ENCODE assay signal across 20 cellular contexts in genomic region chr2:235727891-235728380, GRCh38.
"Had no signal": no experiment of that assay in that cellular context is flagged by ENCODE, and none has a peak within 500 bp of the region (broad histone marks: within the 10 kb centered on the region; RNA-seq: fewer than 3 reads in every experiment).

No MANE protein-coding gene starts in this region.

- H3K9me3 ChIP-seq: ascending aorta, body of pancreas, Peyer's patch, SJSA1 had no signal

- H3K4me3 ChIP-seq: ascending aorta, body of pancreas, Peyer's patch, SJSA1 had no signal

- H3K27ac ChIP-seq: ascending aorta, body of pancreas, Peyer's patch, SJSA1 had no signal

- H3K9me3 Mint-ChIP-seq: activated naive CD4-positive, alpha-beta T cell treated with anti-CD3 and anti-CD28 coated beads, Interleukin-2, amount 50 U/mL, for 24 hours; IgD-negative memory B cell; T-helper 1 cell treated with Interleukin-12 subunit alpha and Interleukin-12 subunit beta and Interleukin-4 antibody, amounts not matched to agents 30 μg/mL and 1 μg/mL, for 36 hours had no signal

- H3K36me3 ChIP-seq: ascending aorta had no signal

- H3K4me1 Mint-ChIP-seq: activated naive CD4-positive, alpha-beta T cell treated with anti-CD3 and anti-CD28 coated beads, Interleukin-2, amount 50 U/mL, for 24 hours had no signal

- H3K27ac Mint-ChIP-seq: activated CD8-positive, alpha-beta T cell treated with anti-CD3 and anti-CD28 coated beads, Interleukin-2, amount 10 ng/mL, durations not matched to agents 7 days and 5 days; activated naive CD4-positive, alpha-beta T cell treated with anti-CD3 and anti-CD28 coated beads, Interleukin-2, amount 50 U/mL, for 24 hours; IgD-negative memory B cell; T-helper 1 cell treated with Interleukin-12 subunit alpha and Interleukin-12 subunit beta and Interleukin-4 antibody, amounts not matched to agents 30 μg/mL and 1 μg/mL, for 36 hours had no signal

- H3K27me3 Mint-ChIP-seq: activated naive CD4-positive, alpha-beta T cell treated with anti-CD3 and anti-CD28 coated beads, Interleukin-2, amount 50 U/mL, for 24 hours had no signal

- H3K4me3 Mint-ChIP-seq: activated CD8-positive, alpha-beta T cell treated with anti-CD3 and anti-CD28 coated beads, Interleukin-2, amount 10 ng/mL, durations not matched to agents 7 days and 5 days; activated naive CD4-positive, alpha-beta T cell treated with anti-CD3 and anti-CD28 coated beads, Interleukin-2, amount 50 U/mL, for 24 hours; IgD-negative memory B cell; T-helper 1 cell treated with Interleukin-12 subunit alpha and Interleukin-12 subunit beta and Interleukin-4 antibody, amounts not matched to agents 30 μg/mL and 1 μg/mL, for 36 hours had no signal

- H3K4me1 ChIP-seq: SJSA1 had no signal

- H3K27me3 ChIP-seq: ascending aorta, Peyer's patch, SJSA1 had no signal

- H3K36me3 Mint-ChIP-seq: activated naive CD4-positive, alpha-beta T cell treated with anti-CD3 and anti-CD28 coated beads, Interleukin-2, amount 50 U/mL, for 24 hours; IgD-negative memory B cell had no signal

- DNase-seq: activated CD4-positive, alpha-beta T cell treated with anti-CD3 and anti-CD28 coated beads for 4 hours; activated CD8-positive, alpha-beta memory T cell treated with anti-CD3 and anti-CD28 coated beads, Interleukin-2, amount 50 U/mL, for 48 hours; activated CD8-positive, alpha-beta T cell treated with anti-CD3 and anti-CD28 coated beads, Interleukin-2, amount 10 ng/mL, durations not matched to agents 7 days and 5 days; activated T-cell treated with anti-CD3 and anti-CD28 coated beads, Interleukin-2, amount 50 U/mL, for 1 hour; body of pancreas; KG1; NCI-H1092; NCI-H1417; NCI-H1930; NCI-H345; NCI-H510A; NCI-H526 treated with DMSO at 0.1 percent for 48 hours; NCI-H82; Peyer's patch; SHP77 had no signal
